11 cellular contexts compared by ENCODE assay signal in the genomic region with DNA sequence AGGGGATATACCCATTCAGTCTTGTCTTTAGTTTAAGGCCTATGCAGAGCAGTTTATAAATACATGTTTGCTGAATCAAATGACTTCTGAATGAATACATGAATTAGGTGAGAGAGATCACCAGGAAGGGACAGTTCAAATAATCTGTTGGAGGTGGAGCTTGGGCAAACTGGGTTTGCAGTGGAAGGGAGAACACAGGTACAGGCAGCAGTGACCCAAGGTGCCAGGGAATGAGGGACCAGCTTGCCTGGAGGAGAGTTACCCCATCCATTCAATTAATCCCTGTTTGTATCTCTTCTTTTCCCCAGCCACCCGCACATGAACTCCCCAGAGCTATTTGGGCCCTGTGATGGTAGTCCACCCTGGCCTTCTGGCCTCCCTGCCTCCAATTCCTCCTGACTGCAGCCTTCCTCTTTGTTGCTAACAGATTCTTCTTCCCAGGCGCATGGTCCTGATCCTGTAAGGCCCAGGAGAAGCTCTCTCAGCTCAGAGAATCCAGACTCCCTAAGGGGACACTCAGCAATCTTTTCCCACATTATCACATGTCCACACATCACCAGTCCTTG. TPM values are rescaled to one million over a fixed set of nuclear protein-coding genes. Genes with fewer than 3 reads are reported as not detected.
DNase-seq lines count a peak whose midpoint lies in the region; ATAC-seq and TF ChIP-seq lines count a peak whose summit lies in the region.
"Had no signal": no experiment of that assay in that cellular context is flagged by ENCODE, and none has a peak within 500 bp of the region (broad histone marks: within the 10 kb centered on the region; RNA-seq: fewer than 3 reads in every experiment).

No MANE protein-coding gene starts in this region.

- H3K4me2 ChIP-seq in trophoblast cell (ENCODE audit: low read length) = no peak overlapping the region

- no peak overlapping the region for H2BK120ac ChIP-seq in trophoblast cell (ENCODE audit: insufficient read depth, low read length, poor library complexity)

- peaks cover 11% of the 10 kb centered on the region for H3K79me1 ChIP-seq in trophoblast cell (ENCODE audit: low read length)

- CTCF ChIA-PET in CD4-positive, alpha-beta memory T cell (lab: Charles Lee; ENCODE audit: partially characterized antibody) = interaction anchor here (0.7 to 3.0 kb wide), 18 partner anchors 8 to 430 kb away, joined by 3 to 15 read pairs (median 5); no protein-coding TSS in a partner anchor
- CTCF ChIA-PET in activated CD8-positive, alpha-beta T cell treated with anti-CD3 and anti-CD28 coated beads, Interleukin-2, amount 10 ng/mL, durations not matched to agents 7 days and 5 days (lab: Charles Lee) = interaction anchor here (0.8 to 1.8 kb wide), 11 partner anchors 12 to 524 kb away, joined by 3 to 6 read pairs (median 3); a partner anchor contains a TSS

- no peak for ATAC-seq in GM18505 (IDR thresholded peaks at IDR 0.05; ENCODE audit: unreplicated experiment)
- no peak for ATAC-seq in activated CD8-positive, alpha-beta T cell treated with anti-CD3 and anti-CD28 coated beads, Interleukin-2, amount 10 ng/mL, durations not matched to agents 7 days and 5 days

- peaks cover 40 to 70% (median 54%) of the 10 kb centered on the region in 4 donors for H3K4me1 Mint-ChIP-seq in CD4-positive, alpha-beta memory T cell
- H3K4me1 Mint-ChIP-seq in activated CD8-positive, alpha-beta T cell treated with anti-CD3 and anti-CD28 coated beads, Interleukin-2, amount 10 ng/mL, durations not matched to agents 7 days and 5 days (ENCODE audit: low read depth) = peaks cover 62% of the 10 kb centered on the region

- H4K8ac ChIP-seq in trophoblast cell (ENCODE audit: low read depth, low read length) = no peak overlapping the region

- no peak overlapping the region for H4K91ac ChIP-seq in trophoblast cell (ENCODE audit: low read depth, low read length)

- H2AK5ac ChIP-seq in trophoblast cell (ENCODE audit: low read length) = no peak overlapping the region

- POLR2A ChIA-PET in CD4-positive, alpha-beta memory T cell (lab: Charles Lee; ENCODE audit: partially characterized antibody) = interaction anchor here (0.7 to 4.3 kb wide), 10 partner anchors 11 to 195 kb away, joined by 3 to 29 read pairs (median 3); no protein-coding TSS in a partner anchor
- POLR2A ChIA-PET in activated CD8-positive, alpha-beta T cell treated with anti-CD3 and anti-CD28 coated beads, Interleukin-2, amount 10 ng/mL, durations not matched to agents 7 days and 5 days (lab: Charles Lee) = interaction anchor here (0.6 to 1.3 kb wide), 5 partner anchors 12 to 491 kb away, joined by 3 to 5 read pairs (median 3); a partner anchor contains a TSS

- peaks cover 6% of the 10 kb centered on the region for H3K79me2 ChIP-seq in trophoblast cell (ENCODE audit: control insufficient read depth, insufficient read depth, low read length, poor library complexity)

- no peak overlapping the region for H3K14ac ChIP-seq in trophoblast cell (ENCODE audit: low read length)

- no peak for DNase-seq in CD4-positive, alpha-beta memory T cell
- DNase-seq in activated CD8-positive, alpha-beta T cell treated with anti-CD3 and anti-CD28 coated beads, Interleukin-2, amount 10 ng/mL, durations not matched to agents 7 days and 5 days = no peak
- no peak for DNase-seq in AML-193 (lab: John Stamatoyannopoulos, UW)
- DNase-seq in foreskin fibroblast = no peak
- DNase-seq in trophoblast cell = no peak
- no peak for DNase-seq in 8988T
- DNase-seq: NCI-H1417 treated with DMSO at 0.1 percent for 48 hours had no signal

- H3K4me1 ChIP-seq in CD4-positive, alpha-beta memory T cell (ENCODE audit: insufficient read depth, low read length) = peaks cover 67% of the 10 kb centered on the region
- peaks cover 15 to 16% of the 10 kb centered on the region in 2 donors for H3K4me1 ChIP-seq in mucosa of rectum (ENCODE audit: control insufficient read depth in 2 of 2, insufficient read depth in 2 of 2, low read length in 2 of 2)
- peaks cover 19 to 25% of the 10 kb centered on the region in 2 experiments for H3K4me1 ChIP-seq in trophoblast cell (ENCODE audit: control insufficient read depth in 1 of 2, insufficient read depth in 2 of 2, low read length in 2 of 2)

- peaks cover 14 to 25% of the 10 kb centered on the region in 2 donors for H3K36me3 Mint-ChIP-seq in CD4-positive, alpha-beta memory T cell
- H3K36me3 Mint-ChIP-seq in activated CD8-positive, alpha-beta T cell treated with anti-CD3 and anti-CD28 coated beads, Interleukin-2, amount 10 ng/mL, durations not matched to agents 7 days and 5 days (ENCODE audit: low read depth) = peaks cover 49% of the 10 kb centered on the region

- no peaks in the 10 kb centered on the region for H3K36me3 ChIP-seq in CD4-positive, alpha-beta memory T cell (ENCODE audit: insufficient read depth, low read length)
- H3K36me3 ChIP-seq in mucosa of rectum (ENCODE audit: control insufficient read depth in 2 of 2, insufficient read depth in 2 of 2, low read length in 2 of 2) (peaks cover 0 to 3% of the 10 kb centered on the region in 2 donors), trophoblast cell (ENCODE audit: control insufficient read depth in 1 of 2, insufficient read depth in 2 of 2, low read length in 2 of 2) (peaks cover 2 to 3% of the 10 kb centered on the region in 2 experiments)
- H3K36me3 ChIP-seq: Peyer's patch had no signal

- H3K4me3 Mint-ChIP-seq in CD4-positive, alpha-beta memory T cell = peak overlapping the region; percentile 89 to 99 (median 94)
- H3K4me3 Mint-ChIP-seq in activated CD8-positive, alpha-beta T cell treated with anti-CD3 and anti-CD28 coated beads, Interleukin-2, amount 10 ng/mL, durations not matched to agents 7 days and 5 days = peak overlapping the region; percentile 89

- intact Hi-C loops in CD4-positive, alpha-beta memory T cell (cut with micrococcal nuclease) = loop anchor here (1.0 kb wide), 1 partner anchor 13 kb away; no protein-coding TSS in a partner anchor

- H3K27ac ChIP-seq in CD4-positive, alpha-beta memory T cell (ENCODE audit: low read depth, low read length) = peak overlapping the region; percentile 93
- H3K27ac ChIP-seq in mucosa of rectum (ENCODE audit: low read depth in 2 of 2, low read length in 2 of 2) (no peak overlapping the region), trophoblast cell (ENCODE audit: low read depth, low read length) (no peak overlapping the region)

- H3K9me3 ChIP-seq in CD4-positive, alpha-beta memory T cell (ENCODE audit: control insufficient read depth in 1 of 2, low read length in 2 of 2) = no peaks in the 10 kb centered on the region
- no peaks in the 10 kb centered on the region for H3K9me3 ChIP-seq in mucosa of rectum (ENCODE audit: control insufficient read depth in 2 of 2, low read length in 2 of 2)
- no peaks in the 10 kb centered on the region for H3K9me3 ChIP-seq in trophoblast cell (ENCODE audit: insufficient read depth, low read depth, low read length)
- H3K9me3 ChIP-seq: Peyer's patch had no signal

- no CpG with 5 or more reads among the region's 2 CpGs for WGBS in trophoblast cell (ENCODE audit: extremely low coverage, insufficient coverage, insufficient read length)

- peak overlapping the region; percentile 90 to 98 (median 97) for H3K27ac Mint-ChIP-seq in CD4-positive, alpha-beta memory T cell
- H3K27ac Mint-ChIP-seq in activated CD8-positive, alpha-beta T cell treated with anti-CD3 and anti-CD28 coated beads, Interleukin-2, amount 10 ng/mL, durations not matched to agents 7 days and 5 days = peak overlapping the region; percentile 31

- no peak overlapping the region for H3K18ac ChIP-seq in trophoblast cell (ENCODE audit: low read length)

- no peak overlapping the region for H2BK12ac ChIP-seq in trophoblast cell (ENCODE audit: low read length)

- peaks cover 2 to 8% (median 3%) of the 10 kb centered on the region in 8 donors for H3K9me3 Mint-ChIP-seq in CD4-positive, alpha-beta memory T cell
- H3K9me3 Mint-ChIP-seq in activated CD8-positive, alpha-beta T cell treated with anti-CD3 and anti-CD28 coated beads, Interleukin-2, amount 10 ng/mL, durations not matched to agents 7 days and 5 days (ENCODE audit: insufficient read depth) = no peaks in the 10 kb centered on the region

- H3K9ac ChIP-seq in mucosa of rectum (ENCODE audit: low read depth in 1 of 2, low read length in 2 of 2) = peak overlapping the region in 1 of 2 donors; percentile 87
- no peak overlapping the region for H3K9ac ChIP-seq in trophoblast cell (ENCODE audit: low read length)

- H3K4me3 ChIP-seq in CD4-positive, alpha-beta memory T cell (ENCODE audit: low read length in 2 of 2) = peak overlapping the region in 1 of 2 donors; percentile 93
- peak overlapping the region; percentile 89 to 92 for H3K4me3 ChIP-seq in mucosa of rectum (ENCODE audit: low read length in 2 of 2)
- H3K4me3 ChIP-seq in foreskin fibroblast (ENCODE audit: low read depth in 1 of 2, low read length in 2 of 2) = no peak overlapping the region
- no peak overlapping the region for H3K4me3 ChIP-seq in trophoblast cell (ENCODE audit: low read depth, low read length)

- H3K4ac ChIP-seq in trophoblast cell (ENCODE audit: low read depth, low read length) = no peak overlapping the region

- no peak for TF ChIP-seq CTCF in foreskin fibroblast (IDR thresholded peaks at IDR 0.05; ENCODE audit: low read depth, low read length)

- peak; percentile 56 for TF ChIP-seq POLR2A in GM18505 (IDR thresholded peaks at IDR 0.05; ENCODE audit: borderline replicate concordance, extremely low read depth, insufficient read depth, insufficient read length)

- no peaks in the 10 kb centered on the region for H3K27me3 ChIP-seq in CD4-positive, alpha-beta memory T cell (ENCODE audit: insufficient read depth, low read length)
- H3K27me3 ChIP-seq in mucosa of rectum (ENCODE audit: control insufficient read depth in 2 of 2, insufficient read depth in 2 of 2, low read length in 2 of 2) (no peaks in the 10 kb centered on the region), trophoblast cell (ENCODE audit: insufficient read depth, low read length) (no peaks in the 10 kb centered on the region)
- H3K27me3 ChIP-seq: foreskin keratinocyte, Peyer's patch had no signal

- no peak overlapping the region for H3K23ac ChIP-seq in trophoblast cell (ENCODE audit: low read length)

- H3K27me3 Mint-ChIP-seq in CD4-positive, alpha-beta memory T cell = peaks cover 0 to 2% of the 10 kb centered on the region in 2 donors
- peaks cover 2% of the 10 kb centered on the region for H3K27me3 Mint-ChIP-seq in activated CD8-positive, alpha-beta T cell treated with anti-CD3 and anti-CD28 coated beads, Interleukin-2, amount 10 ng/mL, durations not matched to agents 7 days and 5 days (ENCODE audit: low read depth)

- no peak overlapping the region for H2AFZ ChIP-seq in trophoblast cell (ENCODE audit: insufficient read depth, low read length, poor library complexity)

- H4K12ac ChIP-seq in trophoblast cell (ENCODE audit: low read depth, low read length) = no peak overlapping the region

- no peak overlapping the region for H2BK5ac ChIP-seq in trophoblast cell (ENCODE audit: low read depth, low read length, poor library complexity)

RNA-seq across cellular contexts. Expression of a gene that starts 1.8 kb away (rescaled TPM):
- 10 to 100 TPM; 25.2 to 30.9 TPM for total RNA-seq in CD4-positive, alpha-beta memory T cell
- 10 to 100 TPM; 58.2 to 61.3 TPM for polyA plus RNA-seq in CD4-positive, alpha-beta memory T cell
- total RNA-seq in activated CD8-positive, alpha-beta T cell treated with anti-CD3 and anti-CD28 coated beads, Interleukin-2, amount 10 ng/mL, durations not matched to agents 7 days and 5 days = 10 to 100 TPM; 23.9 to 24.7 TPM
- 13.6 and 14.0 TPM in 2 replicates for polyA plus RNA-seq in trophoblast cell (2013)

Comparison
In these comparisons a context has a peak if more than half of its experiments do, and no peak if none do; other contexts are left out.
1. H3K4me3 ChIP-seq: peak in mucosa of rectum (2 of 2); none in foreskin fibroblast (0 of 2) and trophoblast cell (single experiment).